ENCODE assay signal across 8 cellular contexts in genomic region chr2:223944704-223945531, GRCh38. TPM values are rescaled to one million over a fixed set of nuclear protein-coding genes. Genes with fewer than 3 reads are reported as not detected.
DNase-seq lines count a peak whose midpoint lies in the region; ATAC-seq and TF ChIP-seq lines count a peak whose summit lies in the region.

Gene WDFY1 (minus strand): TSS chr2:223945335. CDS start chr2:223945284, 51 bp downstream.

- peak within 1 kb of the TSS; percentile 87 for H3K9ac ChIP-seq in iPS-20b (ENCODE audit: low read depth, low read length)

- intact Hi-C loops in A673 (cut with micrococcal nuclease; ENCODE audit: unreplicated experiment) (no loop called here), breast epithelium (cut with DNase I; ENCODE audit: low total_unique reads) (no loop called here)

- no TSS peak for BruUV-seq in A673 (replicated peaks; lab: Mats Ljungman, UMichigan)

- ATAC-seq in GM18861 (IDR thresholded peaks at IDR 0.05; ENCODE audit: unreplicated experiment) (peak; percentile 75), HG03066 (IDR thresholded peaks at IDR 0.05; ENCODE audit: low read depth, unreplicated experiment) (peak; percentile 73)

- H3K4me1 ChIP-seq in A673 (ENCODE audit: insufficient read depth, low read length, poor library complexity, severe bottlenecking) (peaks cover 24% of the 10 kb centered on the region), breast epithelium (peaks cover 0 to 4% of the 10 kb centered on the region in 2 donors), iPS-20b (ENCODE audit: insufficient read depth, low read length) (peaks cover 16% of the 10 kb centered on the region)

- peak; percentile 42 for TF ChIP-seq POLR2A in breast epithelium (IDR thresholded peaks at IDR 0.05)

- DNase-seq in A673 (ENCODE audit: low spot score): peak; percentile 95
- peak; percentile 60 for DNase-seq in NCI-H2171 treated with DMSO at 0.1 percent for 48 hours (lab: John Stamatoyannopoulos, UW)
- peak; percentile 62 to 85 for DNase-seq in breast epithelium (ENCODE audit: low spot score in 2 of 2)

- H3K27ac ChIP-seq in A673 (ENCODE audit: low read depth, low read length, poor library complexity, severe bottlenecking): peak within 1 kb of the TSS; percentile 97
- peak within 1 kb of the TSS; percentile 90 for H3K27ac ChIP-seq in VCaP
- peak within 1 kb of the TSS; percentile 91 to 94 for H3K27ac ChIP-seq in breast epithelium
- H3K27ac ChIP-seq in iPS-20b (ENCODE audit: low read length): peak within 1 kb of the TSS; percentile 83
- H3K27ac ChIP-seq in skin epidermis: peak within 1 kb of the TSS; percentile 91 to 98 (median 95)

- POLR2A ChIA-PET in A673 (lab: Charles Lee; ENCODE audit: low non-redundant PET): no interaction called here

- peak within 1 kb of the TSS; percentile 97 for H3K4me3 ChIP-seq in A673 (ENCODE audit: low read depth, low read length, poor library complexity, severe bottlenecking)
- peak within 1 kb of the TSS; percentile 85 to 98 (median 88) for H3K4me3 ChIP-seq in breast epithelium
- peak within 1 kb of the TSS; percentile 88 for H3K4me3 ChIP-seq in iPS-20b (ENCODE audit: low read length)
- peak within 1 kb of the TSS; percentile 62 to 99 (median 95) for H3K4me3 ChIP-seq in skin epidermis

- no peaks in the 10 kb centered on the region for H3K27me3 ChIP-seq in A673 (replicated peaks; ENCODE audit: insufficient read depth, low read depth, low read length, poor library complexity)
- H3K27me3 ChIP-seq in breast epithelium: no peaks in the 10 kb centered on the region
- no peaks in the 10 kb centered on the region for H3K27me3 ChIP-seq in iPS-20b (ENCODE audit: insufficient read depth, low read length)

- TF ChIP-seq CTCF in A673 (conservative IDR thresholded peaks at IDR 0.05; ENCODE audit: low read depth, low read length) (no peak), VCaP (conservative IDR thresholded peaks at IDR 0.05) (no peak), breast epithelium (IDR thresholded peaks at IDR 0.05) (no peak)

- CTCF ChIA-PET in A673 (lab: Charles Lee): no interaction called here

- H3K36me3 ChIP-seq in A673 (ENCODE audit: insufficient read depth, low read length, poor library complexity, severe bottlenecking) (peaks cover 3% of the 10 kb centered on the region), breast epithelium (no peaks in the 10 kb centered on the region), iPS-20b (ENCODE audit: insufficient read depth, low read depth, low read length) (peaks cover 4% of the 10 kb centered on the region; the same call in 1 of the 2 replicates)

- H3K9me3 ChIP-seq in A673 (ENCODE audit: low read depth, low read length, poor library complexity, severe bottlenecking) (no peaks in the 10 kb centered on the region), breast epithelium (no peaks in the 10 kb centered on the region), iPS-20b (ENCODE audit: insufficient read depth, low read depth, low read length) (no peaks in the 10 kb centered on the region)

RNA-seq across cellular contexts. Expression of gene WDFY1, which starts in this region (rescaled TPM):
- 72.6 and 88.7 TPM in 2 replicates for total RNA-seq in A673 (2021)
- total RNA-seq in breast epithelium: 10 to 100 TPM; 45.2 to 57.6 (median 46.2) TPM

Comparison
In these comparisons a context has a peak if more than half of its experiments do, and no peak if none do; other contexts are left out.
1. Peak in every context shown above with its lines: DNase-seq, ATAC-seq, H3K4me3 ChIP-seq and H3K27ac ChIP-seq.